ENCODE assay signal across 1 cellular context in the genomic region with DNA sequence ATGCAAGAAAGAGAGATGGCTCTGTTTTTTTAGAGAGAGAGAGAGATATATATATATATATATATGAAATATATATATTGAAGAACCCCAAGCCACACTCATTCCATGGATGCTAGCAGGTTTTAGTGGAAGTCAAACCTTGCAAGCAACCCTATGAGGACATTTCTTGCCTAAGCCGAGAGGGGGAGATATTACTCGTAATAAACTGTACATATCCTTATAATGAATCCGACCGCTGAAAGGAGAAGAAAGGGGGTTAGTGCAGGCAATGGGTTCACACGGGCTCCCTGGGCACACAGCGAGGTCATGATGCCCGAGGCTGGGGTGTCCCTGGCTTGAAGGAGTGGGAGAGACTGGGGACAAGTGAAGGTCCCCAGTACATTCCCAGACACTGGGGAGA.
TF ChIP-seq lines count a peak whose summit lies in the region.

No MANE protein-coding gene starts in this region.

TF ChIP-seq in K562, 482 proteins besides CTCF, POLR2A, EP300 and RAD21 (continued from another document):
- TF ChIP-seq, protein P1, sequence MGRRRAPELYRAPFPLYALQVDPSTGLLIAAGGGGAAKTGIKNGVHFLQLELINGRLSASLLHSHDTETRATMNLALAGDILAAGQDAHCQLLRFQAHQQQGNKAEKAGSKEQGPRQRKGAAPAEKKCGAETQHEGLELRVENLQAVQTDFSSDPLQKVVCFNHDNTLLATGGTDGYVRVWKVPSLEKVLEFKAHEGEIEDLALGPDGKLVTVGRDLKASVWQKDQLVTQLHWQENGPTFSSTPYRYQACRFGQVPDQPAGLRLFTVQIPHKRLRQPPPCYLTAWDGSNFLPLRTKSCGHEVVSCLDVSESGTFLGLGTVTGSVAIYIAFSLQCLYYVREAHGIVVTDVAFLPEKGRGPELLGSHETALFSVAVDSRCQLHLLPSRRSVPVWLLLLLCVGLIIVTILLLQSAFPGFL (CRISPR knock-in tag; IDR thresholded peaks at IDR 0.05), result no peak
- TF ChIP-seq, protein P2, sequence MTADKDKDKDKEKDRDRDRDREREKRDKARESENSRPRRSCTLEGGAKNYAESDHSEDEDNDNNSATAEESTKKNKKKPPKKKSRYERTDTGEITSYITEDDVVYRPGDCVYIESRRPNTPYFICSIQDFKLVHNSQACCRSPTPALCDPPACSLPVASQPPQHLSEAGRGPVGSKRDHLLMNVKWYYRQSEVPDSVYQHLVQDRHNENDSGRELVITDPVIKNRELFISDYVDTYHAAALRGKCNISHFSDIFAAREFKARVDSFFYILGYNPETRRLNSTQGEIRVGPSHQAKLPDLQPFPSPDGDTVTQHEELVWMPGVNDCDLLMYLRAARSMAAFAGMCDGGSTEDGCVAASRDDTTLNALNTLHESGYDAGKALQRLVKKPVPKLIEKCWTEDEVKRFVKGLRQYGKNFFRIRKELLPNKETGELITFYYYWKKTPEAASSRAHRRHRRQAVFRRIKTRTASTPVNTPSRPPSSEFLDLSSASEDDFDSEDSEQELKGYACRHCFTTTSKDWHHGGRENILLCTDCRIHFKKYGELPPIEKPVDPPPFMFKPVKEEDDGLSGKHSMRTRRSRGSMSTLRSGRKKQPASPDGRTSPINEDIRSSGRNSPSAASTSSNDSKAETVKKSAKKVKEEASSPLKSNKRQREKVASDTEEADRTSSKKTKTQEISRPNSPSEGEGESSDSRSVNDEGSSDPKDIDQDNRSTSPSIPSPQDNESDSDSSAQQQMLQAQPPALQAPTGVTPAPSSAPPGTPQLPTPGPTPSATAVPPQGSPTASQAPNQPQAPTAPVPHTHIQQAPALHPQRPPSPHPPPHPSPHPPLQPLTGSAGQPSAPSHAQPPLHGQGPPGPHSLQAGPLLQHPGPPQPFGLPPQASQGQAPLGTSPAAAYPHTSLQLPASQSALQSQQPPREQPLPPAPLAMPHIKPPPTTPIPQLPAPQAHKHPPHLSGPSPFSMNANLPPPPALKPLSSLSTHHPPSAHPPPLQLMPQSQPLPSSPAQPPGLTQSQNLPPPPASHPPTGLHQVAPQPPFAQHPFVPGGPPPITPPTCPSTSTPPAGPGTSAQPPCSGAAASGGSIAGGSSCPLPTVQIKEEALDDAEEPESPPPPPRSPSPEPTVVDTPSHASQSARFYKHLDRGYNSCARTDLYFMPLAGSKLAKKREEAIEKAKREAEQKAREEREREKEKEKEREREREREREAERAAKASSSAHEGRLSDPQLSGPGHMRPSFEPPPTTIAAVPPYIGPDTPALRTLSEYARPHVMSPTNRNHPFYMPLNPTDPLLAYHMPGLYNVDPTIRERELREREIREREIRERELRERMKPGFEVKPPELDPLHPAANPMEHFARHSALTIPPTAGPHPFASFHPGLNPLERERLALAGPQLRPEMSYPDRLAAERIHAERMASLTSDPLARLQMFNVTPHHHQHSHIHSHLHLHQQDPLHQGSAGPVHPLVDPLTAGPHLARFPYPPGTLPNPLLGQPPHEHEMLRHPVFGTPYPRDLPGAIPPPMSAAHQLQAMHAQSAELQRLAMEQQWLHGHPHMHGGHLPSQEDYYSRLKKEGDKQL (CRISPR knock-in tag; IDR thresholded peaks at IDR 0.05; ENCODE audit: borderline replicate concordance), result no peak
- no peak for TF ChIP-seq POLR2AphosphoS2 (IDR thresholded peaks at IDR 0.05; ENCODE audit: low read length)
- TF ChIP-seq KLF16 (IDR thresholded peaks at IDR 0.05), result no peak
- TF ChIP-seq, protein P3, sequence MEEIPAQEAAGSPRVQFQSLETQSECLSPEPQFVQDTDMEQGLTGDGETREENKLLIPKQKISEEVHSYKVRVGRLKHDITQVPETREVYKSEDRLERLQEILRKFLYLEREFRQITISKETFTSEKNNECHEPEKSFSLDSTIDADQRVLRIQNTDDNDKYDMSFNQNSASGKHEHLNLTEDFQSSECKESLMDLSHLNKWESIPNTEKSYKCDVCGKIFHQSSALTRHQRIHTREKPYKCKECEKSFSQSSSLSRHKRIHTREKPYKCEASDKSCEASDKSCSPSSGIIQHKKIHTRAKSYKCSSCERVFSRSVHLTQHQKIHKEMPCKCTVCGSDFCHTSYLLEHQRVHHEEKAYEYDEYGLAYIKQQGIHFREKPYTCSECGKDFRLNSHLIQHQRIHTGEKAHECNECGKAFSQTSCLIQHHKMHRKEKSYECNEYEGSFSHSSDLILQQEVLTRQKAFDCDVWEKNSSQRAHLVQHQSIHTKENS (CRISPR knock-in tag; IDR thresholded peaks at IDR 0.05), result no peak
- TF ChIP-seq RCOR1 (IDR thresholded peaks at IDR 0.05; ENCODE audit: borderline replicate concordance in 1 of 2, low read depth in 2 of 2, low read length in 2 of 2), result no peak
- no peak for TF ChIP-seq POU5F1 (IDR thresholded peaks at IDR 0.05; ENCODE audit: borderline replicate concordance, low read depth, low read length, partially characterized antibody)
- TF ChIP-seq SMAD2 (IDR thresholded peaks at IDR 0.05; ENCODE audit: low read depth, low read length), result no peak
- no peak for TF ChIP-seq KDM4B (IDR thresholded peaks at IDR 0.05; ENCODE audit: borderline replicate concordance in 2 of 2, low read depth in 1 of 2)
- no peak for TF ChIP-seq TOE1 (IDR thresholded peaks at IDR 0.05; ENCODE audit: borderline replicate concordance)
- no peak for TF ChIP-seq TOE1 (CRISPR knock-in tag; IDR thresholded peaks at IDR 0.05; ENCODE audit: borderline replicate concordance, low read depth)
- TF ChIP-seq SRSF7 (optimal IDR thresholded peaks at IDR 0.05; ENCODE audit: low read depth, low read length), result no peak
- TF ChIP-seq, protein P4, sequence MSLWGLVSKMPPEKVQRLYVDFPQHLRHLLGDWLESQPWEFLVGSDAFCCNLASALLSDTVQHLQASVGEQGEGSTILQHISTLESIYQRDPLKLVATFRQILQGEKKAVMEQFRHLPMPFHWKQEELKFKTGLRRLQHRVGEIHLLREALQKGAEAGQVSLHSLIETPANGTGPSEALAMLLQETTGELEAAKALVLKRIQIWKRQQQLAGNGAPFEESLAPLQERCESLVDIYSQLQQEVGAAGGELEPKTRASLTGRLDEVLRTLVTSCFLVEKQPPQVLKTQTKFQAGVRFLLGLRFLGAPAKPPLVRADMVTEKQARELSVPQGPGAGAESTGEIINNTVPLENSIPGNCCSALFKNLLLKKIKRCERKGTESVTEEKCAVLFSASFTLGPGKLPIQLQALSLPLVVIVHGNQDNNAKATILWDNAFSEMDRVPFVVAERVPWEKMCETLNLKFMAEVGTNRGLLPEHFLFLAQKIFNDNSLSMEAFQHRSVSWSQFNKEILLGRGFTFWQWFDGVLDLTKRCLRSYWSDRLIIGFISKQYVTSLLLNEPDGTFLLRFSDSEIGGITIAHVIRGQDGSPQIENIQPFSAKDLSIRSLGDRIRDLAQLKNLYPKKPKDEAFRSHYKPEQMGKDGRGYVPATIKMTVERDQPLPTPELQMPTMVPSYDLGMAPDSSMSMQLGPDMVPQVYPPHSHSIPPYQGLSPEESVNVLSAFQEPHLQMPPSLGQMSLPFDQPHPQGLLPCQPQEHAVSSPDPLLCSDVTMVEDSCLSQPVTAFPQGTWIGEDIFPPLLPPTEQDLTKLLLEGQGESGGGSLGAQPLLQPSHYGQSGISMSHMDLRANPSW (CRISPR knock-in tag; IDR thresholded peaks at IDR 0.05), result no peak
- TF ChIP-seq ZNF140 (CRISPR knock-in tag; IDR thresholded peaks at IDR 0.05), result no peak
- TF ChIP-seq C11orf30 (IDR thresholded peaks at IDR 0.05; ENCODE audit: low read depth), result no peak
- TF ChIP-seq, protein P5, sequence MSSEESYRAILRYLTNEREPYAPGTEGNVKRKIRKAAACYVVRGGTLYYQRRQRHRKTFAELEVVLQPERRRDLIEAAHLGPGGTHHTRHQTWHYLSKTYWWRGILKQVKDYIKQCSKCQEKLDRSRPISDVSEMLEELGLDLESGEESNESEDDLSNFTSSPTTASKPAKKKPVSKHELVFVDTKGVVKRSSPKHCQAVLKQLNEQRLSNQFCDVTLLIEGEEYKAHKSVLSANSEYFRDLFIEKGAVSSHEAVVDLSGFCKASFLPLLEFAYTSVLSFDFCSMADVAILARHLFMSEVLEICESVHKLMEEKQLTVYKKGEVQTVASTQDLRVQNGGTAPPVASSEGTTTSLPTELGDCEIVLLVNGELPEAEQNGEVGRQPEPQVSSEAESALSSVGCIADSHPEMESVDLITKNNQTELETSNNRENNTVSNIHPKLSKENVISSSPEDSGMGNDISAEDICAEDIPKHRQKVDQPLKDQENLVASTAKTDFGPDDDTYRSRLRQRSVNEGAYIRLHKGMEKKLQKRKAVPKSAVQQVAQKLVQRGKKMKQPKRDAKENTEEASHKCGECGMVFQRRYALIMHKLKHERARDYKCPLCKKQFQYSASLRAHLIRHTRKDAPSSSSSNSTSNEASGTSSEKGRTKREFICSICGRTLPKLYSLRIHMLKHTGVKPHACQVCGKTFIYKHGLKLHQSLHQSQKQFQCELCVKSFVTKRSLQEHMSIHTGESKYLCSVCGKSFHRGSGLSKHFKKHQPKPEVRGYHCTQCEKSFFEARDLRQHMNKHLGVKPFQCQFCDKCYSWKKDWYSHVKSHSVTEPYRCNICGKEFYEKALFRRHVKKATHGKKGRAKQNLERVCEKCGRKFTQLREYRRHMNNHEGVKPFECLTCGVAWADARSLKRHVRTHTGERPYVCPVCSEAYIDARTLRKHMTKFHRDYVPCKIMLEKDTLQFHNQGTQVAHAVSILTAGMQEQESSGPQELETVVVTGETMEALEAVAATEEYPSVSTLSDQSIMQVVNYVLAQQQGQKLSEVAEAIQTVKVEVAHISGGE (CRISPR knock-in tag; IDR thresholded peaks at IDR 0.05), result no peak
